In the genomic region with DNA sequence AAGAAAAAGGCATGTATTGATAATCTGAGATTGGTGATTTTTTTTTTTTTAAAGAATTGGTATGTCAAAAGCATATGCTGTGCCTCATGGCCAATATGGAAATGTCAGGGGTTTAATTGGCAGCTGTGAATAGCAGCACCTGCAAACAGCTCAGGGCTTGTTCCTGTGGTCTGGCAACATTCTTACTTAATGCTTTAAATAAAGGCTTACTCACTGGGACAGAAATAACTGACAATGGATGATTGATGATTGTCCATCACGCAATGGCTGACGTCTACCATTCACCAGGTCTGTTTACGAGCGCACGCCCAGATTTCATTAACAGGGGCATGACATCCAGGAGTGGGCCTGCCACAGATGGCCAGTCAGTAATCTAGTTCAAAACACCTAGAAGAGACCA, we compare ENCODE assay signal across 1 cellular context.
A peak's percentile ranks its signal among the peaks of the same experiment; 100 is the strongest.
TF ChIP-seq lines count a peak whose summit lies in the region.

No MANE protein-coding gene starts in this region.

TF ChIP-seq in GM12878, 131 proteins besides CTCF, POLR2A, EP300 and RAD21 (continued from another document):
- TF ChIP-seq, protein P1, sequence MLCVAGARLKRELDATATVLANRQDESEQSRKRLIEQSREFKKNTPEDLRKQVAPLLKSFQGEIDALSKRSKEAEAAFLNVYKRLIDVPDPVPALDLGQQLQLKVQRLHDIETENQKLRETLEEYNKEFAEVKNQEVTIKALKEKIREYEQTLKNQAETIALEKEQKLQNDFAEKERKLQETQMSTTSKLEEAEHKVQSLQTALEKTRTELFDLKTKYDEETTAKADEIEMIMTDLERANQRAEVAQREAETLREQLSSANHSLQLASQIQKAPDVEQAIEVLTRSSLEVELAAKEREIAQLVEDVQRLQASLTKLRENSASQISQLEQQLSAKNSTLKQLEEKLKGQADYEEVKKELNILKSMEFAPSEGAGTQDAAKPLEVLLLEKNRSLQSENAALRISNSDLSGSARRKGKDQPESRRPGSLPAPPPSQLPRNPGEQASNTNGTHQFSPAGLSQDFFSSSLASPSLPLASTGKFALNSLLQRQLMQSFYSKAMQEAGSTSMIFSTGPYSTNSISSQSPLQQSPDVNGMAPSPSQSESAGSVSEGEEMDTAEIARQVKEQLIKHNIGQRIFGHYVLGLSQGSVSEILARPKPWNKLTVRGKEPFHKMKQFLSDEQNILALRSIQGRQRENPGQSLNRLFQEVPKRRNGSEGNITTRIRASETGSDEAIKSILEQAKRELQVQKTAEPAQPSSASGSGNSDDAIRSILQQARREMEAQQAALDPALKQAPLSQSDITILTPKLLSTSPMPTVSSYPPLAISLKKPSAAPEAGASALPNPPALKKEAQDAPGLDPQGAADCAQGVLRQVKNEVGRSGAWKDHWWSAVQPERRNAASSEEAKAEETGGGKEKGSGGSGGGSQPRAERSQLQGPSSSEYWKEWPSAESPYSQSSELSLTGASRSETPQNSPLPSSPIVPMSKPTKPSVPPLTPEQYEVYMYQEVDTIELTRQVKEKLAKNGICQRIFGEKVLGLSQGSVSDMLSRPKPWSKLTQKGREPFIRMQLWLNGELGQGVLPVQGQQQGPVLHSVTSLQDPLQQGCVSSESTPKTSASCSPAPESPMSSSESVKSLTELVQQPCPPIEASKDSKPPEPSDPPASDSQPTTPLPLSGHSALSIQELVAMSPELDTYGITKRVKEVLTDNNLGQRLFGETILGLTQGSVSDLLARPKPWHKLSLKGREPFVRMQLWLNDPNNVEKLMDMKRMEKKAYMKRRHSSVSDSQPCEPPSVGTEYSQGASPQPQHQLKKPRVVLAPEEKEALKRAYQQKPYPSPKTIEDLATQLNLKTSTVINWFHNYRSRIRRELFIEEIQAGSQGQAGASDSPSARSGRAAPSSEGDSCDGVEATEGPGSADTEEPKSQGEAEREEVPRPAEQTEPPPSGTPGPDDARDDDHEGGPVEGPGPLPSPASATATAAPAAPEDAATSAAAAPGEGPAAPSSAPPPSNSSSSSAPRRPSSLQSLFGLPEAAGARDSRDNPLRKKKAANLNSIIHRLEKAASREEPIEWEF (IDR thresholded peaks at IDR 0.05; ENCODE audit: insufficient replicate concordance, low read depth, low read length): peak; percentile 60
- no peak for TF ChIP-seq ZBTB33 (IDR thresholded peaks at IDR 0.05)
- TF ChIP-seq BMI1 (IDR thresholded peaks at IDR 0.05; ENCODE audit: borderline replicate concordance): no peak
- TF ChIP-seq BHLHE40 (IDR thresholded peaks at IDR 0.05; ENCODE audit: borderline replicate concordance in 1 of 2, low read depth in 2 of 2, low read length in 1 of 2): peak; percentile 7 to 67; a peak in 2 of 4 replicates
- TF ChIP-seq TCF12 (IDR thresholded peaks at IDR 0.05; ENCODE audit: low read depth, low read length): peak; percentile 65; the same call in 1 of the 2 replicates
- no peak for TF ChIP-seq E4F1 (IDR thresholded peaks at IDR 0.05; ENCODE audit: borderline replicate concordance, partially characterized antibody)
- TF ChIP-seq GABPA (IDR thresholded peaks at IDR 0.05; ENCODE audit: low read depth): no peak
- TF ChIP-seq NBN (IDR thresholded peaks at IDR 0.05): 0 out of 2 replicates have a peak, but pooled peaks have one; percentile 21
- TF ChIP-seq NR2C2 (IDR thresholded peaks at IDR 0.05; ENCODE audit: borderline replicate concordance, control insufficient read depth, insufficient read length, low read depth): no peak
- TF ChIP-seq E2F8 (IDR thresholded peaks at IDR 0.05; ENCODE audit: low read depth, partially characterized antibody): no peak
- no peak for TF ChIP-seq SREBF2 (IDR thresholded peaks at IDR 0.05; ENCODE audit: low read length)
- peak; percentile 56; the same call in 1 of the 2 replicates for TF ChIP-seq ZNF384 (IDR thresholded peaks at IDR 0.05; ENCODE audit: borderline replicate concordance, low read depth, low read length)
- TF ChIP-seq FOS (IDR thresholded peaks at IDR 0.05; ENCODE audit: borderline replicate concordance, extremely low read depth, insufficient read length): no peak
- TF ChIP-seq KAT2A (conservative IDR thresholded peaks at IDR 0.05; ENCODE audit: control insufficient read depth, low read depth, low read length): no peak
- TF ChIP-seq BCL11A (IDR thresholded peaks at IDR 0.05; ENCODE audit: low read depth, low read length): peak; percentile 62; the same call in 1 of the 2 replicates
- TF ChIP-seq JUND (IDR thresholded peaks at IDR 0.05; ENCODE audit: low read depth, low read length): peak; percentile 44; the same call in 1 of the 2 replicates
- TF ChIP-seq DPF2 (IDR thresholded peaks at IDR 0.05): peak; percentile 78; the same call in 1 of the 2 replicates
- no peak for TF ChIP-seq POU2F2 (IDR thresholded peaks at IDR 0.05; ENCODE audit: borderline replicate concordance, low read depth, low read length)
